10 cellular contexts compared by ENCODE assay signal in genomic region chr5:39176740-39177628, GRCh38. TPM values are rescaled to one million over a fixed set of nuclear protein-coding genes. Genes with fewer than 3 reads are reported as not detected.
DNase-seq lines count a peak whose midpoint lies in the region; ATAC-seq and TF ChIP-seq lines count a peak whose summit lies in the region.
"Had no signal": no experiment of that assay in that cellular context is flagged by ENCODE, and none has a peak within 500 bp of the region (broad histone marks: within the 10 kb centered on the region; RNA-seq: fewer than 3 reads in every experiment).

No MANE protein-coding gene starts in this region.

- H3K4me1 ChIP-seq in BLaER1, result peaks cover 21% of the 10 kb centered on the region
- H3K4me1 ChIP-seq in KMS-11 (ENCODE audit: low read depth, poor library complexity, severe bottlenecking), result peaks cover 26% of the 10 kb centered on the region
- H3K4me1 ChIP-seq in colonic mucosa, result no peaks in the 10 kb centered on the region

- H3K27ac ChIP-seq in BLaER1, result 0 out of 2 replicates have a peak overlapping the region, but pooled peaks have one; percentile 19
- H3K27ac ChIP-seq in KMS-11, result peak overlapping the region; percentile 52
- no peak overlapping the region for H3K27ac ChIP-seq in colonic mucosa

- H3K4me2 ChIP-seq in BLaER1 (peak overlapping the region; percentile 62), KMS-11 (peak overlapping the region; percentile 66)

- H3K79me2 ChIP-seq in KMS-11 (ENCODE audit: insufficient read depth, low read depth), result no peaks in the 10 kb centered on the region

- H3K36me3 Mint-ChIP-seq in activated naive CD4-positive, alpha-beta T cell treated with anti-CD3 and anti-CD28 coated beads, Interleukin-2, amount 50 U/mL, for 24 hours, result peaks cover 23% of the 10 kb centered on the region
- no peaks in the 10 kb centered on the region for H3K36me3 Mint-ChIP-seq in chondrocyte (ENCODE audit: low read depth)

- intact Hi-C loops in colonic mucosa (cut with DNase I), result no loop called here

- H3K9me3 Mint-ChIP-seq in activated naive CD4-positive, alpha-beta T cell treated with anti-CD3 and anti-CD28 coated beads, Interleukin-2, amount 50 U/mL, for 24 hours, result no peaks in the 10 kb centered on the region
- peaks cover 13% of the 10 kb centered on the region for H3K9me3 Mint-ChIP-seq in chondrocyte (ENCODE audit: low read depth)

- no peak overlapping the region for H3K9ac ChIP-seq in BLaER1
- peak overlapping the region; percentile 7; the same call in 1 of the 2 replicates for H3K9ac ChIP-seq in KMS-11
- no peak overlapping the region for H3K9ac ChIP-seq in colonic mucosa (ENCODE audit: low read depth in 2 of 2, low read length in 2 of 2)

- peak overlapping the region; percentile 32; the same call in 1 of the 2 replicates for H2AFZ ChIP-seq in KMS-11 (ENCODE audit: low read depth)

- DNase-seq in colonic mucosa, result no peak
- no peak for DNase-seq in chondrocyte (ENCODE audit: low spot score)
- DNase-seq in HuH-7.5 (ENCODE audit: low spot score), result no peak
- DNase-seq: DMS153; NK-92 treated with Interleukin-12 subunit alpha and Interleukin-12 subunit beta, amount 100 ng/mL, for 24 hours had no signal

- ATAC-seq in GM19397 (IDR thresholded peaks at IDR 0.05; ENCODE audit: unreplicated experiment) (peak; percentile 31), GM19328 (IDR thresholded peaks at IDR 0.05; ENCODE audit: unreplicated experiment) (no peak)

- peak overlapping the region; percentile 65 for H3K4me3 Mint-ChIP-seq in activated naive CD4-positive, alpha-beta T cell treated with anti-CD3 and anti-CD28 coated beads, Interleukin-2, amount 50 U/mL, for 24 hours
- no peak overlapping the region for H3K4me3 Mint-ChIP-seq in chondrocyte (ENCODE audit: unreplicated experiment)

- H3K27ac Mint-ChIP-seq in activated naive CD4-positive, alpha-beta T cell treated with anti-CD3 and anti-CD28 coated beads, Interleukin-2, amount 50 U/mL, for 24 hours, result peak overlapping the region; percentile 95
- H3K27ac Mint-ChIP-seq in chondrocyte (ENCODE audit: unreplicated experiment), result no peak overlapping the region

- peaks cover 94% of the 10 kb centered on the region for H3K4me1 Mint-ChIP-seq in activated naive CD4-positive, alpha-beta T cell treated with anti-CD3 and anti-CD28 coated beads, Interleukin-2, amount 50 U/mL, for 24 hours
- H3K4me1 Mint-ChIP-seq in chondrocyte (ENCODE audit: low read depth), result no peaks in the 10 kb centered on the region

- no peaks in the 10 kb centered on the region for H3K27me3 Mint-ChIP-seq in activated naive CD4-positive, alpha-beta T cell treated with anti-CD3 and anti-CD28 coated beads, Interleukin-2, amount 50 U/mL, for 24 hours
- H3K27me3 Mint-ChIP-seq in chondrocyte (ENCODE audit: low read depth), result peaks cover 6% of the 10 kb centered on the region

- H3K4me3 ChIP-seq in BLaER1 (no peak overlapping the region), KMS-11 (IDR thresholded peaks at IDR 0.05; ENCODE audit: insufficient read depth, low read depth, low read length) (no peak overlapping the region), colonic mucosa (no peak overlapping the region)

- H3K36me3 ChIP-seq in BLaER1, result no peaks in the 10 kb centered on the region
- no peaks in the 10 kb centered on the region for H3K36me3 ChIP-seq in KMS-11 (ENCODE audit: insufficient read depth)
- no peaks in the 10 kb centered on the region for H3K36me3 ChIP-seq in colonic mucosa

- H3K27me3 ChIP-seq in BLaER1 (no peaks in the 10 kb centered on the region), KMS-11 (ENCODE audit: insufficient read depth, low read depth) (no peaks in the 10 kb centered on the region), colonic mucosa (no peaks in the 10 kb centered on the region)

- TF ChIP-seq CTCF in KMS-11 (conservative IDR thresholded peaks at IDR 0.05; ENCODE audit: low read depth, low read length), result no peak
- TF ChIP-seq CTCF in colonic mucosa (IDR thresholded peaks at IDR 0.05), result no peak
- no peak for TF ChIP-seq CTCF in chondrocyte (IDR thresholded peaks at IDR 0.05)

- H4K20me1 ChIP-seq in BLaER1, result no peaks in the 10 kb centered on the region
- H4K20me1 ChIP-seq in KMS-11 (ENCODE audit: insufficient read depth), result no peaks in the 10 kb centered on the region

- H3K9me3 ChIP-seq in BLaER1 (peaks cover 9% of the 10 kb centered on the region; the same call in 1 of the 2 replicates), colonic mucosa (no peaks in the 10 kb centered on the region)

RNA-seq across cellular contexts. Expression of gene FYB1, which starts 42.4 kb away (rescaled TPM):
- total RNA-seq in colonic mucosa (1 to 10 TPM; 6.1 to 8.6 TPM), chondrocyte (not detected in 3 replicates)
